8 cellular contexts compared by ENCODE assay signal in the genomic region with DNA sequence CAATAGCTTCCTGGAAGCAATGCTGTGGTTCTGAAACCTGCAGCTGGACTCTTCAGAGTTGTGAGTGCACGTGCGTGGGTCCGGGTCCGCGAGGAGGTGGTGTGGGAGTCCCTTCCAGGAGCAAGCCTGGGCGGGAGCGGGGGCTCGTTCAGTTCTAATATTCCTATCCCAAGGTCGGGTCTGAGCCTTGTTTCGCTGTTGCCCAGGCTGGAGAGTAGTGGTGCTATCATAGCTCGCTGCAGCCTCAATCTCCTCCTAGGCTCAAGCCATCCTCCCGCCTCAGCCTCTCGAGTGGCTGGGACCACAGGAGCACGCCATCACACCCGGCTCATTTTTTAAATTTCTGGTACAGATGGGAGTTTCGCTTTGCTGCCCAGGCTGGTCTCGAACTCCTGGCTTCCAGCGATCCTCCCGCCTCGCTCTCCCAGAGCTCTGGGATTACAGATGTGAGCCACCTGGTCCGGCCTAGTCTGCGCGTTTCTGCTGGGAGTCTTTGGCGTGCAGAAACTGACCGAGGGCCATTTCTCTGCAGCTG. TPM values are rescaled to one million over a fixed set of nuclear protein-coding genes. Genes with fewer than 3 reads are reported as not detected.
A peak's percentile ranks its signal among the peaks of the same experiment; 100 is the strongest.
DNase-seq lines count a peak whose midpoint lies in the region; TF ChIP-seq lines count a peak whose summit lies in the region.

No MANE protein-coding gene starts in this region.

- peak overlapping the region; percentile 93 for H3K9ac ChIP-seq in GM23248

- H3K9me3 ChIP-seq in GM23248 (ENCODE audit: low read depth): no peaks in the 10 kb centered on the region

- peak overlapping the region; percentile 78 for H3K4me3 ChIP-seq in GM23248
- peak overlapping the region; percentile 73 for H3K4me3 ChIP-seq in fibroblast of villous mesenchyme (ENCODE audit: low read depth, low read length)
- peak overlapping the region; percentile 72 for H3K4me3 ChIP-seq in skeletal muscle cell (ENCODE audit: low read depth, low read length)

- H3K4me2 ChIP-seq in GM23248 (ENCODE audit: unreplicated experiment): peak overlapping the region; percentile 89

- TF ChIP-seq CTCF in VCaP (conservative IDR thresholded peaks at IDR 0.05) (no peak), fibroblast of villous mesenchyme (IDR thresholded peaks at IDR 0.05; ENCODE audit: insufficient read depth, low read depth, low read length) (no peak)

- H3K79me2 ChIP-seq in GM23248 (ENCODE audit: insufficient read depth): peaks cover 52% of the 10 kb centered on the region

- no peaks in the 10 kb centered on the region for H3K27me3 ChIP-seq in GM23248 (replicated peaks; ENCODE audit: insufficient read depth)

- peak overlapping the region; percentile 93 for H2AFZ ChIP-seq in GM23248

- H3F3A ChIP-seq in GM23248 (ENCODE audit: insufficient read depth): 0 out of 2 replicates have a peak, but pooled peaks cover 6% of the 10 kb centered on the region

- peaks cover 8% of the 10 kb centered on the region; the same call in 1 of the 2 replicates for H3K4me1 ChIP-seq in GM23248 (ENCODE audit: insufficient read depth)

- no peaks in the 10 kb centered on the region for H3K9me2 ChIP-seq in GM23248 (ENCODE audit: insufficient read depth)

- in situ Hi-C loops in GM23248 (cut with MboI): no loop called here

- 20% methylated on average over 25 of the region's 25 CpGs for WGBS in GM23248 (ENCODE audit: low coverage in 1 of 2, low lambda C conversion rate in 2 of 2, missing lambda C conversion rate in 2 of 2), 2 experiments

- no peak for DNase-seq in GM23248
- DNase-seq in fibroblast of villous mesenchyme (ENCODE audit: low read depth): no peak
- no peak for DNase-seq in skeletal muscle cell (ENCODE audit: low read depth)
- no peak for DNase-seq in effector CD4-positive, alpha-beta T cell
- DNase-seq in NCI-H187 treated with DMSO at 0.1 percent for 48 hours (lab: John Stamatoyannopoulos, UW): no peak
- no peak for DNase-seq in cerebellum (ENCODE audit: low spot score)
- no peak for DNase-seq in stimulated activated CD4-positive, alpha-beta T cell treated with anti-CD3 and anti-CD28 coated beads, Interleukin-4, amount 100 ng/mL, for 1 hour

- no peaks in the 10 kb centered on the region for H4K20me1 ChIP-seq in GM23248 (ENCODE audit: insufficient read depth)

- peaks cover 7% of the 10 kb centered on the region; the same call in 1 of the 2 replicates for H3K36me3 ChIP-seq in GM23248 (ENCODE audit: low read depth)

- peak overlapping the region; percentile 88 for H3K27ac ChIP-seq in GM23248
- peak overlapping the region; percentile 97 for H3K27ac ChIP-seq in VCaP

RNA-seq across cellular contexts. Expression of gene ZFP82, which starts 0.6 kb away (rescaled TPM):
- total RNA-seq in GM23248 (2014; rRNA removed; shearing (Covaris generic)): 9.4 and 10.9 TPM in 2 replicates
- 9.7 and 9.9 TPM in 2 replicates for polyA plus RNA-seq in GM23248 (2016; fragmentation: Nextera tagmentation; extraction: Ambion mirVana)
- total RNA-seq in fibroblast of villous mesenchyme: 3.5 and 8.2 TPM in 2 replicates
- 41.6 TPM for total RNA-seq in cerebellum

RNA-seq across cellular contexts. Expression of gene ZFP14, which starts 38.8 kb away (rescaled TPM):
- total RNA-seq in GM23248 (2014; rRNA removed; shearing (Covaris generic)): 1.7 and 3.0 TPM in 2 replicates
- polyA plus RNA-seq in GM23248 (2016; fragmentation: Nextera tagmentation; extraction: Ambion mirVana): 1.2 and 1.5 TPM in 2 replicates
- total RNA-seq in fibroblast of villous mesenchyme: 2.6 and 4.7 TPM in 2 replicates
- 35.7 TPM for total RNA-seq in cerebellum
